ENCODE assay signal across 8 cellular contexts in the genomic region with DNA sequence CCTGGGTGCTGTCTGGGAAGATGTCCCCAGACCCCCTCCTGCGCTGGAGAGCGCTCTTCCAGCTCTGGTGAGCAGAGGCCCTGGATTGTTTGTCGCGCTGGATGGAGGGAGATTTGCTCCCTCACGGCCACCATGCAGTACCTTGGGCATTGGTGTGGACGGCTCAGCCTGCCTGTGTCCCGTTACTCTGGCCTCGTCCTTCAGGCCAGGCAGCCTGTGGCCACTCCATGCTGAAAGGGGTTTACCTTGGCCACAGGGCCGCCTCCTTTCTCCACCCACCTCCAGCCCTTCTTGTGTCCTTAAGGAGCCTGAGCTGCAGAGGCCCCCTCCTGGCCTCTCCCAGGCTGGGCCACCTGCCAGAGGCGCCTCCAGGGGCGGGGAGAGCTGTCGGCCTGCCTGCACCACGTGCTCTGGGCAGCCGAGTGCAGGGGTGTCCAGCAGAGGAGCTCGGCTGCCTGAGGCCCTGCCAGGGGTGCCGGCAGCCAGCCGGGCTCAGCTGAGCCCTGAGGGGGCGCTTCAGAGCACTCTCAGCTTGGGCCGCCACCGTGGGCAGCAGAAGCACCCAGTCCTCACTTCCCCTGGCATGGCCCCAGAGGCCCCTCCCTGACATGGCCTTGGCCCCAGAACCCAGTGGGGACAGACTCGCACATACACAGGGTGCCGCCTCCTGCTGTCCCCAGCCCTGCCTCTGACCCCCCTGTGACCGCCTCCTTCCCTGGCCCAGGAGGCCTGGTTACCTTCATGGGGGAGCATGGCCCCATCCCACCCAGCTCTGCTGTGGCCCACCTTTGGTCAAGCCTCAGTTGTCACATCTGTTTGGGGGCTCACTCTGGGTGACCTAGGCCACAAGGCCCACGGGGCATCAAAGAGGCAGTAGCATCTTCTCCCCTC. TPM values are rescaled to one million over a fixed set of nuclear protein-coding genes. Genes with fewer than 3 reads are reported as not detected.
DNase-seq lines count a peak whose midpoint lies in the region; ATAC-seq and TF ChIP-seq lines count a peak whose summit lies in the region.

No MANE protein-coding gene starts in this region.

- H3K4me2 ChIP-seq in GM23338: peak overlapping the region; percentile 94

- H3K27ac ChIP-seq in AG04450 (ENCODE audit: low read depth, low read length) (peak overlapping the region; percentile 31), GM23338 (ENCODE audit: low read depth) (no peak overlapping the region), VCaP (peak overlapping the region; percentile 100), prostate gland (peak overlapping the region; percentile 91 to 93)

- H3K4me1 ChIP-seq in GM23338 (ENCODE audit: insufficient read depth) (peaks cover 9% of the 10 kb centered on the region), prostate gland (replicated peaks) (peaks cover 30% of the 10 kb centered on the region)

- TF ChIP-seq POLR2A in prostate gland (IDR thresholded peaks at IDR 0.05): no peak

- H3K27me3 ChIP-seq in AG04450 (ENCODE audit: control insufficient read depth, insufficient read depth, low read length) (no peaks in the 10 kb centered on the region), GM23338 (ENCODE audit: insufficient read depth) (peaks cover 21% of the 10 kb centered on the region), prostate gland (replicated peaks; ENCODE audit: insufficient read depth) (no peaks in the 10 kb centered on the region)

- TF ChIP-seq CTCF in AG04450 (IDR thresholded peaks at IDR 0.05; ENCODE audit: low read depth, low read length) (peak; percentile 50), GM23338 (conservative IDR thresholded peaks at IDR 0.05; ENCODE audit: low read depth in 2 of 2) (peak in 1 of 2 experiments; percentile 41; a peak in 2 of 4 replicates), VCaP (conservative IDR thresholded peaks at IDR 0.05) (peak; percentile 49), prostate gland (IDR thresholded peaks at IDR 0.05) (peak in 3 of 4 experiments; percentile 30 to 83 (median 59))

- POLR2A ChIA-PET in AG04450 (lab: Yijun Ruan, JAX): interaction anchor here (0.7 to 3.7 kb wide), 10 partner anchors 9 to 633 kb away, joined by 3 to 25 read pairs (median 4); partner anchors contain the start of gene LTO1

- peaks cover 53% of the 10 kb centered on the region for H3K36me3 Mint-ChIP-seq in GM23338 (ENCODE audit: low read depth)

- H3K27ac Mint-ChIP-seq in GM23338: peak overlapping the region; percentile 74; the same call in 1 of the 2 replicates

- no peaks in the 10 kb centered on the region for H3K9me2 ChIP-seq in GM23338 (ENCODE audit: insufficient read depth)

- ATAC-seq in GM23338 (no peak), HG02759 (IDR thresholded peaks at IDR 0.05; ENCODE audit: unreplicated experiment) (no peak)

- no peaks in the 10 kb centered on the region for H3F3A ChIP-seq in GM23338 (replicated peaks; ENCODE audit: low read depth)

- no peaks in the 10 kb centered on the region; the same call in 1 of the 2 replicates for H3K9me3 ChIP-seq in AG04450 (ENCODE audit: control insufficient read depth, insufficient read depth, low read length)
- H3K9me3 ChIP-seq in prostate gland: no peaks in the 10 kb centered on the region

- H3K27me3 Mint-ChIP-seq in GM23338 (ENCODE audit: insufficient read depth, low read depth, poor library complexity): peaks cover 33% of the 10 kb centered on the region

- intact Hi-C loops in prostate gland (cut with DNase I): loop anchor here (2.0 to 10.0 kb wide), 5 partner anchors 26 to 810 kb away; partner anchors contain the start of gene MRGPRF

- H2AFZ ChIP-seq in GM23338: no peak overlapping the region

- H4K20me1 ChIP-seq in GM23338 (replicated peaks; ENCODE audit: insufficient read depth): peaks cover 7% of the 10 kb centered on the region

- H3K79me2 ChIP-seq in GM23338 (replicated peaks; ENCODE audit: insufficient read depth): peaks cover 25% of the 10 kb centered on the region

- CTCF ChIA-PET in AG04450 (lab: Charles Lee): interaction anchor here (0.6 to 4.1 kb wide), 20 partner anchors 14 to 633 kb away, joined by 3 to 52 read pairs (median 3); no protein-coding TSS in a partner anchor

- H3K9me3 Mint-ChIP-seq in GM23338: peaks cover 2% of the 10 kb centered on the region; the same call in 2 of the 3 replicates

- H3K4me3 Mint-ChIP-seq in GM23338: peak overlapping the region; percentile 64; the same call in 2 of the 3 replicates

- no peaks in the 10 kb centered on the region; the same call in 1 of the 2 replicates for H3K36me3 ChIP-seq in GM23338 (ENCODE audit: insufficient read depth)
- H3K36me3 ChIP-seq in prostate gland: no peaks in the 10 kb centered on the region

- H3K4me1 Mint-ChIP-seq in GM23338: peaks cover 5% of the 10 kb centered on the region; the same call in 1 of the 3 replicates

- WGBS in prostate gland: 23% methylated on average over 24 of the region's 24 CpGs

- H3K4me3 ChIP-seq in AG04450 (ENCODE audit: low read depth, low read length): peak overlapping the region; percentile 99
- H3K4me3 ChIP-seq in GM23338: no peak overlapping the region
- peak overlapping the region; percentile 87 to 99 for H3K4me3 ChIP-seq in prostate gland

- peak; percentile 86 for DNase-seq in AG04450 (ENCODE audit: low read depth, low spot score)
- DNase-seq in GM23338 (ENCODE audit: low spot score): no peak
- DNase-seq in glomerular visceral epithelial cell (ENCODE audit: extremely low spot score): peak; percentile 89
- peak; percentile 85 for DNase-seq in prostate gland (ENCODE audit: low spot score)
- no peak for DNase-seq in iPS-NIHi7 (ENCODE audit: extremely low spot score)
- DNase-seq in stimulated activated CD4-positive, alpha-beta T cell treated with anti-CD3 and anti-CD28 coated beads, Interleukin-15, amount 100 ng/mL, for 24 hours: no peak

TF ChIP-seq in GM23338, 12 proteins besides CTCF, POLR2A, EP300 and RAD21 (continues in another document):
- TF ChIP-seq, protein P1, sequence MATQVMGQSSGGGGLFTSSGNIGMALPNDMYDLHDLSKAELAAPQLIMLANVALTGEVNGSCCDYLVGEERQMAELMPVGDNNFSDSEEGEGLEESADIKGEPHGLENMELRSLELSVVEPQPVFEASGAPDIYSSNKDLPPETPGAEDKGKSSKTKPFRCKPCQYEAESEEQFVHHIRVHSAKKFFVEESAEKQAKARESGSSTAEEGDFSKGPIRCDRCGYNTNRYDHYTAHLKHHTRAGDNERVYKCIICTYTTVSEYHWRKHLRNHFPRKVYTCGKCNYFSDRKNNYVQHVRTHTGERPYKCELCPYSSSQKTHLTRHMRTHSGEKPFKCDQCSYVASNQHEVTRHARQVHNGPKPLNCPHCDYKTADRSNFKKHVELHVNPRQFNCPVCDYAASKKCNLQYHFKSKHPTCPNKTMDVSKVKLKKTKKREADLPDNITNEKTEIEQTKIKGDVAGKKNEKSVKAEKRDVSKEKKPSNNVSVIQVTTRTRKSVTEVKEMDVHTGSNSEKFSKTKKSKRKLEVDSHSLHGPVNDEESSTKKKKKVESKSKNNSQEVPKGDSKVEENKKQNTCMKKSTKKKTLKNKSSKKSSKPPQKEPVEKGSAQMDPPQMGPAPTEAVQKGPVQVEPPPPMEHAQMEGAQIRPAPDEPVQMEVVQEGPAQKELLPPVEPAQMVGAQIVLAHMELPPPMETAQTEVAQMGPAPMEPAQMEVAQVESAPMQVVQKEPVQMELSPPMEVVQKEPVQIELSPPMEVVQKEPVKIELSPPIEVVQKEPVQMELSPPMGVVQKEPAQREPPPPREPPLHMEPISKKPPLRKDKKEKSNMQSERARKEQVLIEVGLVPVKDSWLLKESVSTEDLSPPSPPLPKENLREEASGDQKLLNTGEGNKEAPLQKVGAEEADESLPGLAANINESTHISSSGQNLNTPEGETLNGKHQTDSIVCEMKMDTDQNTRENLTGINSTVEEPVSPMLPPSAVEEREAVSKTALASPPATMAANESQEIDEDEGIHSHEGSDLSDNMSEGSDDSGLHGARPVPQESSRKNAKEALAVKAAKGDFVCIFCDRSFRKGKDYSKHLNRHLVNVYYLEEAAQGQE (IDR thresholded peaks at IDR 0.05; ENCODE audit: unreplicated experiment): no peak
- TF ChIP-seq CREB1 (CRISPR knock-in tag; IDR thresholded peaks at IDR 0.05; ENCODE audit: low read depth) (no peak), JUNB (IDR thresholded peaks at IDR 0.05; ENCODE audit: unreplicated experiment) (no peak), NANOG (IDR thresholded peaks at IDR 0.05; ENCODE audit: borderline replicate concordance) (no peak)

RNA-seq across cellular contexts. Expression of gene CCND1, which starts 3.4 kb away (rescaled TPM):
- 249 and 276 TPM in 2 replicates for polyA plus RNA-seq in AG04450 (2011; rRNA removed)
- 459 and 741 TPM in 2 replicates for polyA minus RNA-seq in AG04450 (2011; rRNA and poly(A)+ RNA removed)
- 99.1 and 109 TPM in 2 replicates for total RNA-seq in GM23338 (2014; rRNA removed; shearing (Covaris generic))
- 159 and 183 TPM in 2 replicates for polyA plus RNA-seq in GM23338 (2016; fragmentation: Nextera tagmentation; extraction: Ambion mirVana)
- 100 to 1,000 TPM in 1 of 2 donors, 10 to 100 TPM in 1; 69.2 to 188 TPM for total RNA-seq in prostate gland

RNA-seq across cellular contexts. Expression of gene LTO1, which starts 30.8 kb away (rescaled TPM):
- 15.7 and 18.3 TPM in 2 replicates for polyA plus RNA-seq in AG04450 (2011; rRNA removed)
- polyA minus RNA-seq in AG04450 (2011; rRNA and poly(A)+ RNA removed): 8.3 and 10.1 TPM in 2 replicates
- 12.9 and 20.1 TPM in 2 replicates for total RNA-seq in GM23338 (2014; rRNA removed; shearing (Covaris generic))
- 23.2 and 23.3 TPM in 2 replicates for polyA plus RNA-seq in GM23338 (2016; fragmentation: Nextera tagmentation; extraction: Ambion mirVana)
- 10 to 100 TPM; 14.9 to 39.5 TPM for total RNA-seq in prostate gland

RNA-seq across cellular contexts. Expression of gene FGF19, which starts 59.5 kb away (rescaled TPM):
- polyA plus RNA-seq in AG04450 (2011; rRNA removed) (not detected in 2 replicates), GM23338 (2016; fragmentation: Nextera tagmentation; extraction: Ambion mirVana) (21.7 and 22.3 TPM in 2 replicates)
- not detected in 2 replicates for polyA minus RNA-seq in AG04450 (2011; rRNA and poly(A)+ RNA removed)
- 27.4 and 36.1 TPM in 2 replicates for total RNA-seq in GM23338 (2014; rRNA removed; shearing (Covaris generic))
- total RNA-seq in prostate gland: not detected

Comparison
In these comparisons a context has a peak if more than half of its experiments do, and no peak if none do; other contexts are left out.
1. DNase-seq: peak in AG04450 (single experiment), glomerular visceral epithelial cell (single experiment) and prostate gland (single experiment); none in GM23338 (single experiment), iPS-NIHi7 (single experiment) and stimulated activated CD4-positive, alpha-beta T cell treated with anti-CD3 and anti-CD28 coated beads, Interleukin-15, amount 100 ng/mL, for 24 hours (single experiment).
2. RNA of gene FGF19, which starts 59.5 kb away (total RNA-seq): 27.4 to 36.1 TPM in GM23338; not detected in prostate gland; every median in the first group is over 10 times any median in the second.